ENCODE assay signal across 9 cellular contexts in genomic region chr4:156970501-156971167, GRCh38. TPM values are rescaled to one million over a fixed set of nuclear protein-coding genes. Genes with fewer than 3 reads are reported as not detected.
DNase-seq lines count a peak whose midpoint lies in the region; ATAC-seq and TF ChIP-seq lines count a peak whose summit lies in the region.
"Had no signal": no experiment of that assay in that cellular context is flagged by ENCODE, and none has a peak within 500 bp of the region (broad histone marks: within the 10 kb centered on the region; RNA-seq: fewer than 3 reads in every experiment).

No MANE protein-coding gene starts in this region.

- peak; percentile 32 to 48 (median 39) for TF ChIP-seq CTCF in nephron (IDR thresholded peaks at IDR 0.05; ENCODE audit: unreplicated experiment in 3 of 3)

- peaks cover 7% of the 10 kb centered on the region; the same call in 1 of the 2 replicates for H3K36me3 ChIP-seq in MG63

- peak; percentile 79 for DNase-seq in GM03348 (ENCODE audit: low spot score)
- peak; percentile 67 for DNase-seq in MG63
- no peak for DNase-seq in activated T-helper 2 cell treated with anti-CD3 and anti-CD28 coated beads, Interferon-gamma antibody, Interleukin-2, Interleukin-4, amounts not matched to agents 10 μg/mL and 5 μg/mL and 100 μg/mL, durations not matched to agents 14 hours and 24 hours and 36 hours (ENCODE audit: low spot score)
- peak; percentile 76 for DNase-seq in glomerular visceral epithelial cell (ENCODE audit: extremely low spot score)
- DNase-seq in NCI-H1694 (lab: John Stamatoyannopoulos, UW) = no peak
- no peak for DNase-seq in effector memory CD8-positive, alpha-beta T cell

- no peaks in the 10 kb centered on the region for H3K9me3 ChIP-seq in MG63

- H3K27ac Mint-ChIP-seq in activated T-helper 2 cell treated with anti-CD3 and anti-CD28 coated beads, Interferon-gamma antibody, Interleukin-2, Interleukin-4, amounts not matched to agents 10 μg/mL and 5 μg/mL and 100 μg/mL, durations not matched to agents 14 hours and 24 hours and 36 hours = no peak overlapping the region
- H3K27ac Mint-ChIP-seq in nephron = peak overlapping the region; percentile 67 to 99 (median 96)
- no peak overlapping the region for H3K27ac Mint-ChIP-seq in effector memory CD8-positive, alpha-beta T cell
- H3K27ac Mint-ChIP-seq: T-helper 1 cell treated with Interleukin-12 subunit alpha and Interleukin-12 subunit beta and Interleukin-4 antibody, amounts not matched to agents 30 μg/mL and 1 μg/mL, for 36 hours had no signal

- H3K27me3 ChIP-seq in MG63 = no peaks in the 10 kb centered on the region

- ATAC-seq in effector memory CD8-positive, alpha-beta T cell (replicated peaks) = no peak
- no peak for ATAC-seq in GM21786 (IDR thresholded peaks at IDR 0.05; ENCODE audit: unreplicated experiment)

- peaks cover 41% of the 10 kb centered on the region for H3K27me3 Mint-ChIP-seq in activated T-helper 2 cell treated with anti-CD3 and anti-CD28 coated beads, Interferon-gamma antibody, Interleukin-2, Interleukin-4, amounts not matched to agents 10 μg/mL and 5 μg/mL and 100 μg/mL, durations not matched to agents 14 hours and 24 hours and 36 hours (ENCODE audit: low read depth)
- H3K27me3 Mint-ChIP-seq in nephron (ENCODE audit: low read depth) = peaks cover 4% of the 10 kb centered on the region
- H3K27me3 Mint-ChIP-seq in effector memory CD8-positive, alpha-beta T cell = peaks cover 19 to 26% of the 10 kb centered on the region in 2 donors

- H3K4me1 Mint-ChIP-seq in activated T-helper 2 cell treated with anti-CD3 and anti-CD28 coated beads, Interferon-gamma antibody, Interleukin-2, Interleukin-4, amounts not matched to agents 10 μg/mL and 5 μg/mL and 100 μg/mL, durations not matched to agents 14 hours and 24 hours and 36 hours (ENCODE audit: low read depth) = peaks cover 7% of the 10 kb centered on the region
- H3K4me1 Mint-ChIP-seq in nephron = peaks cover 63% of the 10 kb centered on the region
- H3K4me1 Mint-ChIP-seq in effector memory CD8-positive, alpha-beta T cell (ENCODE audit: low read depth in 2 of 2) = peaks cover 0 to 3% of the 10 kb centered on the region in 2 donors

- intact Hi-C loops in activated T-helper 2 cell treated with anti-CD3 and anti-CD28 coated beads, Interferon-gamma antibody, Interleukin-2, Interleukin-4, amounts not matched to agents 10 μg/mL and 5 μg/mL and 100 μg/mL, durations not matched to agents 14 hours and 24 hours and 36 hours (cut with micrococcal nuclease) = no loop called here

- H3K36me3 Mint-ChIP-seq in activated T-helper 2 cell treated with anti-CD3 and anti-CD28 coated beads, Interferon-gamma antibody, Interleukin-2, Interleukin-4, amounts not matched to agents 10 μg/mL and 5 μg/mL and 100 μg/mL, durations not matched to agents 14 hours and 24 hours and 36 hours (ENCODE audit: low read depth) = no peaks in the 10 kb centered on the region
- H3K36me3 Mint-ChIP-seq in nephron (ENCODE audit: low read depth) = no peaks in the 10 kb centered on the region
- no peaks in the 10 kb centered on the region for H3K36me3 Mint-ChIP-seq in effector memory CD8-positive, alpha-beta T cell (ENCODE audit: insufficient read depth)

- H3K9me3 Mint-ChIP-seq in activated T-helper 2 cell treated with anti-CD3 and anti-CD28 coated beads, Interferon-gamma antibody, Interleukin-2, Interleukin-4, amounts not matched to agents 10 μg/mL and 5 μg/mL and 100 μg/mL, durations not matched to agents 14 hours and 24 hours and 36 hours = no peaks in the 10 kb centered on the region
- H3K9me3 Mint-ChIP-seq in nephron = no peaks in the 10 kb centered on the region
- peaks cover 7 to 8% of the 10 kb centered on the region in 2 donors for H3K9me3 Mint-ChIP-seq in effector memory CD8-positive, alpha-beta T cell
- H3K9me3 Mint-ChIP-seq: T-helper 1 cell treated with Interleukin-12 subunit alpha and Interleukin-12 subunit beta and Interleukin-4 antibody, amounts not matched to agents 30 μg/mL and 1 μg/mL, for 36 hours had no signal

- H3K4me3 ChIP-seq in MG63 = peak overlapping the region; percentile 75

- H3K4me3 Mint-ChIP-seq in activated T-helper 2 cell treated with anti-CD3 and anti-CD28 coated beads, Interferon-gamma antibody, Interleukin-2, Interleukin-4, amounts not matched to agents 10 μg/mL and 5 μg/mL and 100 μg/mL, durations not matched to agents 14 hours and 24 hours and 36 hours (ENCODE audit: low read depth) = peak overlapping the region; percentile 42
- peak overlapping the region; percentile 89 to 96 (median 95) for H3K4me3 Mint-ChIP-seq in nephron
- H3K4me3 Mint-ChIP-seq in effector memory CD8-positive, alpha-beta T cell = peak overlapping the region in 1 of 2 donors; percentile 38
- H3K4me3 Mint-ChIP-seq: T-helper 1 cell treated with Interleukin-12 subunit alpha and Interleukin-12 subunit beta and Interleukin-4 antibody, amounts not matched to agents 30 μg/mL and 1 μg/mL, for 36 hours had no signal

RNA-seq across cellular contexts. Expression of gene PDGFC, which starts 1.0 kb away (rescaled TPM):
- total RNA-seq in MG63 (2014; rRNA removed; shearing (Covaris generic); ENCODE audit: low replicate concordance) = 28.4 and 30.3 TPM in 2 replicates
- not detected in 2 replicates for total RNA-seq in activated T-helper 2 cell treated with anti-CD3 and anti-CD28 coated beads, Interferon-gamma antibody, Interleukin-2, Interleukin-4, amounts not matched to agents 10 μg/mL and 5 μg/mL and 100 μg/mL, durations not matched to agents 14 hours and 24 hours and 36 hours

Comparison
In these comparisons a context has a peak if more than half of its experiments do, and no peak if none do; other contexts are left out.
1. DNase-seq: peak in GM03348 (single experiment), MG63 (single experiment) and glomerular visceral epithelial cell (single experiment); none in activated T-helper 2 cell treated with anti-CD3 and anti-CD28 coated beads, Interferon-gamma antibody, Interleukin-2, Interleukin-4, amounts not matched to agents 10 μg/mL and 5 μg/mL and 100 μg/mL, durations not matched to agents 14 hours and 24 hours and 36 hours (single experiment), NCI-H1694 (single experiment) and effector memory CD8-positive, alpha-beta T cell (0 of 3).
2. H3K27ac Mint-ChIP-seq: peak in nephron (3 of 3); none in activated T-helper 2 cell treated with anti-CD3 and anti-CD28 coated beads, Interferon-gamma antibody, Interleukin-2, Interleukin-4, amounts not matched to agents 10 μg/mL and 5 μg/mL and 100 μg/mL, durations not matched to agents 14 hours and 24 hours and 36 hours (single experiment) and effector memory CD8-positive, alpha-beta T cell (0 of 2).
3. RNA of gene PDGFC, which starts 1.0 kb away (total RNA-seq): 28.4 to 30.3 TPM in MG63; not detected in activated T-helper 2 cell treated with anti-CD3 and anti-CD28 coated beads, Interferon-gamma antibody, Interleukin-2, Interleukin-4, amounts not matched to agents 10 μg/mL and 5 μg/mL and 100 μg/mL, durations not matched to agents 14 hours and 24 hours and 36 hours; every median in the first group is over 10 times any median in the second.